In genomic region chr1:55184859-55185258, GRCh38 we compare ENCODE assay signal across 17 cellular contexts.
"Had no signal": no experiment of that assay in that cellular context is flagged by ENCODE, and none has a peak within 500 bp of the region (broad histone marks: within the 10 kb centered on the region; RNA-seq: fewer than 3 reads in every experiment).

No MANE protein-coding gene starts in this region.

- FAIRE-seq: keratinocyte had no signal

- H3K36me3 ChIP-seq: lower lobe of right lung, prostate gland, right atrium auricular region, sigmoid colon, tibial artery had no signal

- H3K27me3 ChIP-seq: dorsolateral prefrontal cortex, right atrium auricular region, sigmoid colon, tibial artery had no signal

- ATAC-seq: left ventricle myocardium superior, lower lobe of right lung had no signal

- H3K4me3 Mint-ChIP-seq: nephron progenitor cell, type B pancreatic cell had no signal

- H3K27me3 Mint-ChIP-seq: type B pancreatic cell had no signal

- H3K4me3 ChIP-seq: dorsolateral prefrontal cortex, lower lobe of right lung, prostate gland, right atrium auricular region, sigmoid colon, tibial artery had no signal

- H3K9me3 ChIP-seq: lower lobe of right lung, prostate gland, right atrium auricular region, sigmoid colon, tibial artery had no signal

- H3K27ac Mint-ChIP-seq: nephron progenitor cell; stimulated activated effector memory CD8-positive, alpha-beta T cell treated with anti-CD3 and anti-CD28 coated beads, Interleukin-12 subunit alpha, Interleukin-12 subunit beta, amount 100 ng/mL, for 72 hours; type B pancreatic cell had no signal

- H3K4me1 ChIP-seq: prostate gland had no signal

- H3K4me1 Mint-ChIP-seq: nephron progenitor cell had no signal

- H3K27ac ChIP-seq: dorsolateral prefrontal cortex, lower lobe of right lung, prostate gland, right atrium auricular region, sigmoid colon, tibial artery had no signal

- DNase-seq: dorsolateral prefrontal cortex; effector CD4-positive, alpha-beta T cell; hypothalamus; left ventricle myocardium superior; lower lobe of right lung; nephron progenitor cell; nucleus accumbens; sigmoid colon; stimulated activated CD4-positive, alpha-beta T cell treated with anti-CD3 and anti-CD28 coated beads, Interleukin-2, amount 100 ng/mL, for 24 hours; stimulated activated CD4-positive, alpha-beta T cell treated with anti-CD3 and anti-CD28 coated beads, Interleukin-4, amount 100 ng/mL, for 24 hours; stimulated activated naive CD4-positive, alpha-beta T cell treated with Interleukin-2 at 50 U/mL for 16 hours; tibial artery had no signal
